10 cellular contexts compared by ENCODE assay signal in genomic region chr2:236178921-236179652, GRCh38. TPM values are rescaled to one million over a fixed set of nuclear protein-coding genes. Genes with fewer than 3 reads are reported as not detected.
DNase-seq lines count a peak whose midpoint lies in the region; ATAC-seq and TF ChIP-seq lines count a peak whose summit lies in the region.
"Had no signal": no experiment of that assay in that cellular context is flagged by ENCODE, and none has a peak within 500 bp of the region (broad histone marks: within the 10 kb centered on the region; RNA-seq: fewer than 3 reads in every experiment).

No MANE protein-coding gene starts in this region.

- H3K36me3 ChIP-seq in ascending aorta (no peaks in the 10 kb centered on the region), kidney epithelial cell (ENCODE audit: control insufficient read depth, insufficient read depth, low read length) (no peaks in the 10 kb centered on the region)
- H3K36me3 ChIP-seq: Peyer's patch had no signal

- no peak for DNase-seq in AG04449 (ENCODE audit: low read depth, low spot score)
- peak; percentile 36 for DNase-seq in GM13977 (ENCODE audit: low spot score)
- no peak for DNase-seq in ascending aorta (ENCODE audit: low spot score in 2 of 2)
- DNase-seq in kidney epithelial cell (ENCODE audit: low read depth), result no peak
- DNase-seq in NCI-H128 (lab: John Stamatoyannopoulos, UW; ENCODE audit: unreplicated experiment), result no peak

- no peak for TF ChIP-seq CTCF in AG04449 (IDR thresholded peaks at IDR 0.05; ENCODE audit: insufficient read depth, low read length, missing control alignments)
- TF ChIP-seq CTCF in GM13977 (IDR thresholded peaks at IDR 0.05; ENCODE audit: extremely low read depth, insufficient read depth, missing control alignments), result no peak
- no peak for TF ChIP-seq CTCF in ascending aorta (IDR thresholded peaks at IDR 0.05)
- TF ChIP-seq CTCF in kidney epithelial cell (IDR thresholded peaks at IDR 0.05; ENCODE audit: insufficient read depth, low read length, poor library complexity, severe bottlenecking), result no peak

- POLR2A ChIA-PET in AG04449 (lab: Yijun Ruan, JAX), result interaction anchor here (0.6 to 2.0 kb wide), 2 partner anchors 399 to 545 kb away, joined by 3 to 9 read pairs; no protein-coding TSS in a partner anchor

- ATAC-seq in GM18519 (IDR thresholded peaks at IDR 0.05; ENCODE audit: low FRiP score, unreplicated experiment) (no peak), HG03025 (IDR thresholded peaks at IDR 0.05; ENCODE audit: low FRiP score, unreplicated experiment) (no peak)
- no peak for ATAC-seq in activated CD4-positive, CD25-positive, alpha-beta regulatory T cell treated with anti-CD3 and anti-CD28 coated beads, Interleukin-2, amount 50 U/mL, for 24 hours
- ATAC-seq: esophagus mucosa had no signal

- peaks cover 7 to 9% of the 10 kb centered on the region in 2 donors for H3K4me1 ChIP-seq in ascending aorta

- CTCF ChIA-PET in AG04449 (lab: Yijun Ruan, JAX), result interaction anchor here (0.6 to 12.0 kb wide), 27 partner anchors 11 to 906 kb away, joined by 3 to 429 read pairs (median 7); partner anchors contain the start of gene GBX2

- intact Hi-C loops in ascending aorta (cut with DNase I), result loop anchor here (5.0 kb wide), 1 partner anchor 392 kb away; no protein-coding TSS in a partner anchor

- H3K27me3 ChIP-seq in ascending aorta (peaks cover 23% of the 10 kb centered on the region), kidney epithelial cell (ENCODE audit: control insufficient read depth, insufficient read depth, low read length) (peaks cover 12% of the 10 kb centered on the region)

- no peak overlapping the region for H3K27ac ChIP-seq in ascending aorta
- H3K27ac ChIP-seq: Peyer's patch had no signal

- in situ Hi-C loops in GM13977 (cut with MboI; ENCODE audit: low pct_unique_long_range_greater_than_20kb, low sequenced_read_pairs, unreplicated experiment), result loop anchor here (25.0 kb wide), 1 partner anchor 392 kb away; no protein-coding TSS in a partner anchor

- no peaks in the 10 kb centered on the region for H3K9me3 ChIP-seq in ascending aorta
- H3K9me3 ChIP-seq: Peyer's patch had no signal

- H3K4me3 ChIP-seq in AG04449 (ENCODE audit: low read depth, low read length) (peak overlapping the region; percentile 57), ascending aorta (peak overlapping the region; percentile 25 to 56), kidney epithelial cell (ENCODE audit: low read depth, low read length) (peak overlapping the region; percentile 47)

RNA-seq across cellular contexts. Expression of gene GBX2, which starts 10.9 kb away (rescaled TPM):
- total RNA-seq in ascending aorta (not detected), kidney epithelial cell (0.84 and 3.0 TPM in 2 replicates)
- total RNA-seq: esophagus mucosa, Peyer's patch had no signal
